ENCODE assay signal across 17 cellular contexts in genomic region chr1:19313961-19314882, GRCh38. TPM values are rescaled to one million over a fixed set of nuclear protein-coding genes. Genes with fewer than 3 reads are reported as not detected.
DNase-seq lines count a peak whose midpoint lies in the region; ATAC-seq, FAIRE-seq and TF ChIP-seq lines count a peak whose summit lies in the region.
"Had no signal": no experiment of that assay in that cellular context is flagged by ENCODE, and none has a peak within 500 bp of the region (broad histone marks: within the 10 kb centered on the region; RNA-seq: fewer than 3 reads in every experiment).

No MANE protein-coding gene starts in this region.

- intact Hi-C loops in CD4-positive, alpha-beta T cell (cut with DNase I, micrococcal nuclease) = loop anchor here in 1 of 2 experiments (2.0 to 5.0 kb wide), 2 partner anchors 103 to 173 kb away; partner anchors contain the start of genes CAPZB and UBR4
- intact Hi-C loops in GM12878 (cut with micrococcal nuclease; ENCODE audit: unreplicated experiment) = loop anchor here (5.0 to 10.0 kb wide), 3 partner anchors 62 to 341 kb away; partner anchors contain the start of genes CAPZB, EMC1 and MRTO4
- intact Hi-C loops in CD8-positive, alpha-beta T cell (cut with DNase I, micrococcal nuclease) = loop anchor here (2.0 to 10.0 kb wide), 2 partner anchors 75 to 99 kb away; partner anchors contain the start of gene UBR4 (in 1 of the 2)

- H3K4me2 ChIP-seq in GM12878 (ENCODE audit: control insufficient read depth, insufficient read depth) = peak overlapping the region; percentile 89

- H3K27ac ChIP-seq in CD4-positive, alpha-beta T cell (ENCODE audit: low read depth, low read length) = no peak overlapping the region
- peak overlapping the region; percentile 80 for H3K27ac ChIP-seq in GM12878 (ENCODE audit: control insufficient read depth, insufficient read depth)
- no peak overlapping the region for H3K27ac ChIP-seq in CD8-positive, alpha-beta T cell (ENCODE audit: low read depth, low read length)
- H3K27ac ChIP-seq: right lobe of liver, SJCRH30 had no signal

- no peak for FAIRE-seq in GM12878 (lab: Jason Lieb, UNC)
- FAIRE-seq: HTR-8/SVneo had no signal

- TF ChIP-seq POLR2A in GM12878 (IDR thresholded peaks at IDR 0.05; ENCODE audit: low read depth, low read length) = no peak

- peak overlapping the region; percentile 83; the same call in 1 of the 2 replicates for H3K4me3 ChIP-seq in GM12878
- no peak overlapping the region for H3K4me3 ChIP-seq in CD8-positive, alpha-beta T cell (ENCODE audit: low read depth, low read length)
- no peak overlapping the region for H3K4me3 ChIP-seq in foreskin fibroblast (ENCODE audit: low read depth in 1 of 2, low read length in 2 of 2)
- H3K4me3 ChIP-seq: right lobe of liver had no signal

- no peak for TF ChIP-seq CTCF in CD4-positive, alpha-beta T cell (IDR thresholded peaks at IDR 0.05)
- TF ChIP-seq CTCF in GM12878 (IDR thresholded peaks at IDR 0.05 in 2 of 3, conservative IDR thresholded peaks at IDR 0.05 in 1 of 3; ENCODE audit: control insufficient read depth in 2 of 3, extremely low read depth in 1 of 3, insufficient read depth in 1 of 3, low read depth in 3 of 3, low read length in 3 of 3) = no peak
- no peak for TF ChIP-seq CTCF in neural crest cell (conservative IDR thresholded peaks at IDR 0.05)
- TF ChIP-seq CTCF in WTC11 (IDR thresholded peaks at IDR 0.05) = no peak
- no peak for TF ChIP-seq CTCF in CD8-positive, alpha-beta T cell (IDR thresholded peaks at IDR 0.05)
- TF ChIP-seq CTCF in foreskin fibroblast (IDR thresholded peaks at IDR 0.05; ENCODE audit: low read depth, low read length) = no peak

- TF ChIP-seq EP300 in GM12878 (IDR thresholded peaks at IDR 0.05; ENCODE audit: borderline replicate concordance in 1 of 2, control insufficient read depth in 1 of 2, low read depth in 2 of 2, low read length in 2 of 2) = no peak

- peaks cover 24% of the 10 kb centered on the region for H3K4me1 Mint-ChIP-seq in CD4-positive, alpha-beta T cell (ENCODE audit: low read depth)
- H3K4me1 Mint-ChIP-seq in IgD-negative memory B cell (peaks cover 37 to 55% (median 45%) of the 10 kb centered on the region in 3 donors), neural crest cell (peaks cover 33% of the 10 kb centered on the region), WTC11 (peaks cover 15% of the 10 kb centered on the region)
- H3K4me1 Mint-ChIP-seq in CD8-positive, alpha-beta T cell (ENCODE audit: low read depth) = peaks cover 40% of the 10 kb centered on the region

- POLR2A ChIA-PET in CD4-positive, alpha-beta T cell (lab: Charles Lee) = no interaction called here
- POLR2A ChIA-PET in GM12878 (lab: Charles Lee) (no interaction called here), WTC11 (lab: Charles Lee) (no interaction called here)
- POLR2A ChIA-PET in CD8-positive, alpha-beta T cell (lab: Charles Lee) = no interaction called here

- 5% methylated on average over 10 of the region's 10 CpGs for WGBS in GM12878 (ENCODE audit: insufficient coverage, insufficient replicate concordance, low lambda C conversion rate, missing lambda C conversion rate)

- RAD21 ChIA-PET in GM12878 (lab: Charles Lee; ENCODE audit: unreplicated experiment) = no interaction called here

- peaks cover 46% of the 10 kb centered on the region for H3K4me1 ChIP-seq in GM12878 (ENCODE audit: control insufficient read depth, insufficient read depth, low read length)
- H3K4me1 ChIP-seq in CD8-positive, alpha-beta T cell (ENCODE audit: insufficient read depth, low read length) = peaks cover 21% of the 10 kb centered on the region

- ATAC-seq in CD4-positive, alpha-beta T cell (ENCODE audit: poor library complexity) = no peak
- ATAC-seq in GM12878 (no peak), WTC11 (no peak)
- no peak for ATAC-seq in CD8-positive, alpha-beta T cell
- ATAC-seq: left lobe of liver; naive thymus-derived CD8-positive, alpha-beta T cell; right lobe of liver had no signal

- H3K36me3 Mint-ChIP-seq in CD4-positive, alpha-beta T cell (ENCODE audit: low read depth) = peaks cover 14% of the 10 kb centered on the region
- peaks cover 6% of the 10 kb centered on the region for H3K36me3 Mint-ChIP-seq in IgD-negative memory B cell
- peaks cover 7% of the 10 kb centered on the region for H3K36me3 Mint-ChIP-seq in neural crest cell (ENCODE audit: low read depth)
- peaks cover 13% of the 10 kb centered on the region for H3K36me3 Mint-ChIP-seq in WTC11
- H3K36me3 Mint-ChIP-seq in CD8-positive, alpha-beta T cell = peaks cover 17% of the 10 kb centered on the region
- H3K36me3 Mint-ChIP-seq: activated naive CD8-positive, alpha-beta T cell treated with anti-CD3 and anti-CD28 coated beads for 36 hours had no signal

- H3K9me3 Mint-ChIP-seq in CD4-positive, alpha-beta T cell = no peaks in the 10 kb centered on the region
- no peaks in the 10 kb centered on the region for H3K9me3 Mint-ChIP-seq in IgD-negative memory B cell
- H3K9me3 Mint-ChIP-seq in neural crest cell = no peaks in the 10 kb centered on the region
- no peaks in the 10 kb centered on the region for H3K9me3 Mint-ChIP-seq in WTC11
- H3K9me3 Mint-ChIP-seq in CD8-positive, alpha-beta T cell = no peaks in the 10 kb centered on the region
- H3K9me3 Mint-ChIP-seq: activated naive CD8-positive, alpha-beta T cell treated with anti-CD3 and anti-CD28 coated beads for 36 hours; naive thymus-derived CD8-positive, alpha-beta T cell had no signal

- H3K4me3 Mint-ChIP-seq in CD4-positive, alpha-beta T cell = peak overlapping the region; percentile 48
- H3K4me3 Mint-ChIP-seq in IgD-negative memory B cell (peak overlapping the region; percentile 12 to 93 (median 91)), neural crest cell (peak overlapping the region; percentile 15), WTC11 (no peak overlapping the region)
- no peak overlapping the region for H3K4me3 Mint-ChIP-seq in CD8-positive, alpha-beta T cell

- no peak overlapping the region for H3K9ac ChIP-seq in GM12878 (ENCODE audit: control insufficient read depth, insufficient read depth, low read length)

- no peak for DNase-seq in CD4-positive, alpha-beta T cell
- DNase-seq in GM12878 (ENCODE audit: low read depth, low spot score) = no peak
- no peak for DNase-seq in neural crest cell (ENCODE audit: low read depth, low spot score)
- no peak for DNase-seq in stimulated activated CD4-positive, alpha-beta T cell treated with anti-CD3 and anti-CD28 coated beads, Interleukin-4, amount 100 ng/mL, for 24 hours
- DNase-seq in WTC11 (ENCODE audit: low spot score) = no peak
- no peak for DNase-seq in CD8-positive, alpha-beta T cell
- no peak for DNase-seq in foreskin fibroblast
- DNase-seq: activated naive CD8-positive, alpha-beta T cell treated with anti-CD3 and anti-CD28 coated beads for 36 hours; NCI-H1417; NCI-H524; SJCRH30; stomach had no signal

- peaks cover 22% of the 10 kb centered on the region for H3K79me2 ChIP-seq in GM12878 (ENCODE audit: control insufficient read depth, insufficient read depth, low read length)

- no peak for TF ChIP-seq RAD21 in GM12878 (IDR thresholded peaks at IDR 0.05; ENCODE audit: insufficient read depth, low read depth, low read length)

- no peaks in the 10 kb centered on the region for H3K27me3 ChIP-seq in CD4-positive, alpha-beta T cell (ENCODE audit: control insufficient read depth, insufficient read depth, low read length)
- H3K27me3 ChIP-seq in GM12878 (replicated peaks in 1 of 2; ENCODE audit: control insufficient read depth in 2 of 2, insufficient read depth in 2 of 2, low read length in 1 of 2) = no peaks in the 10 kb centered on the region
- no peaks in the 10 kb centered on the region for H3K27me3 ChIP-seq in CD8-positive, alpha-beta T cell (ENCODE audit: insufficient read depth, low read length)
- H3K27me3 ChIP-seq: right lobe of liver, SJCRH30, stomach had no signal

- H3K27me3 Mint-ChIP-seq in CD4-positive, alpha-beta T cell = no peaks in the 10 kb centered on the region
- no peaks in the 10 kb centered on the region for H3K27me3 Mint-ChIP-seq in IgD-negative memory B cell
- H3K27me3 Mint-ChIP-seq in neural crest cell (ENCODE audit: low read depth) = no peaks in the 10 kb centered on the region
- H3K27me3 Mint-ChIP-seq in WTC11 (ENCODE audit: low read depth) = peaks cover 6% of the 10 kb centered on the region
- no peaks in the 10 kb centered on the region for H3K27me3 Mint-ChIP-seq in CD8-positive, alpha-beta T cell (ENCODE audit: low read depth)
- H3K27me3 Mint-ChIP-seq: activated naive CD8-positive, alpha-beta T cell treated with anti-CD3 and anti-CD28 coated beads for 36 hours; naive thymus-derived CD8-positive, alpha-beta T cell had no signal

- no TSS peak for BruUV-seq in GM12878 (replicated peaks; lab: Mats Ljungman, UMichigan)

- no peak overlapping the region for H2AFZ ChIP-seq in GM12878 (ENCODE audit: control insufficient read depth, low read depth, low read length)

- peak overlapping the region; percentile 32 for H3K27ac Mint-ChIP-seq in CD4-positive, alpha-beta T cell
- peak overlapping the region; percentile 94 to 98 (median 96) for H3K27ac Mint-ChIP-seq in IgD-negative memory B cell
- no peak overlapping the region for H3K27ac Mint-ChIP-seq in neural crest cell (ENCODE audit: unreplicated experiment)
- H3K27ac Mint-ChIP-seq in WTC11 = no peak overlapping the region
- no peak overlapping the region for H3K27ac Mint-ChIP-seq in CD8-positive, alpha-beta T cell

- CTCF ChIA-PET in CD4-positive, alpha-beta T cell (lab: Charles Lee) = no interaction called here
- CTCF ChIA-PET in GM12878 (lab: Yijun Ruan, JAX) (interaction anchor here (0.6 to 1.2 kb wide), 3 partner anchors 78 to 277 kb away, joined by 3 to 5 read pairs (median 3); no protein-coding TSS in a partner anchor), WTC11 (lab: Charles Lee) (interaction anchor here (1.5 kb wide), 1 partner anchor 45 kb away, joined by 3 read pairs; no protein-coding TSS in a partner anchor)
- CTCF ChIA-PET in CD8-positive, alpha-beta T cell (lab: Charles Lee) = no interaction called here

- no peaks in the 10 kb centered on the region for H3K9me3 ChIP-seq in CD4-positive, alpha-beta T cell (ENCODE audit: control insufficient read depth, low read length)
- no peaks in the 10 kb centered on the region for H3K9me3 ChIP-seq in GM12878 (replicated peaks; ENCODE audit: control insufficient read depth, insufficient read depth, low read length)
- no peaks in the 10 kb centered on the region for H3K9me3 ChIP-seq in CD8-positive, alpha-beta T cell (ENCODE audit: low read length)
- H3K9me3 ChIP-seq: right lobe of liver, SJCRH30, stomach had no signal

- H4K20me1 ChIP-seq in GM12878 (ENCODE audit: control insufficient read depth, insufficient read depth) = no peaks in the 10 kb centered on the region; the same call in 1 of the 2 replicates

- in situ Hi-C loops in GM12878 (cut with MboI) = no loop called here

- no peaks in the 10 kb centered on the region for H3K36me3 ChIP-seq in GM12878 (ENCODE audit: control insufficient read depth in 2 of 2, insufficient read depth in 2 of 2, low read length in 1 of 2)
- H3K36me3 ChIP-seq in CD8-positive, alpha-beta T cell (ENCODE audit: insufficient read depth, low read length) = no peaks in the 10 kb centered on the region

- SMC1A ChIA-PET in GM12878 (lab: Charles Lee; ENCODE audit: uncharacterized antibody, unreplicated experiment) = interaction anchor here (0.6 to 1.2 kb wide), 2 partner anchors 9 to 105 kb away, joined by 3 read pairs; no protein-coding TSS in a partner anchor

RNA-seq across cellular contexts. Expression of gene SLC66A1, which starts 2.1 kb away (rescaled TPM):
- total RNA-seq in CD4-positive, alpha-beta T cell = 1 to 10 TPM; 2.3 to 3.7 TPM
- 12.7 TPM for polyA plus RNA-seq in IgD-negative memory B cell
- total RNA-seq in GM12878 (2013; cell fraction: nucleolus; rRNA removed) = 17.7 and 21.0 TPM in 2 replicates
- 15.3 and 19.7 TPM in 2 replicates for total RNA-seq in GM12878 (2014; rRNA removed)
- total RNA-seq in GM12878 (2014; rRNA removed; fragmentation: Illumina TruSeq; extraction: Trizol) = 7.8 and 8.2 TPM in 2 replicates
- total RNA-seq in GM12878 (2021) = 15.3 and 15.5 TPM in 2 replicates
- 2.2 TPM for polyA plus RNA-seq in GM12878 (2011; ENCODE audit: low read depth)
- 4.0 and 8.2 TPM in 2 replicates for polyA plus RNA-seq in GM12878 (2011; rRNA removed)
- polyA plus RNA-seq in GM12878 (2011; cell fraction: cytosol; rRNA removed) = 13.8 and 19.2 TPM in 2 replicates
- polyA plus RNA-seq in GM12878 (2011; cell fraction: nucleus; rRNA removed) = 12.3 and 14.7 TPM in 2 replicates
- 7.1 and 8.7 TPM in 2 replicates for polyA plus RNA-seq in GM12878 (2012)
- polyA plus RNA-seq in GM12878 (2014; fragmentation: Illumina TruSeq; extraction: Trizol) = 3.4 and 7.3 TPM in 2 replicates
- 1 to 10 TPM in 1 of 2 experiments, under 1 TPM in 1; 0.58 to 1.8 TPM for polyA plus RNA-seq in GM12878 (2014; fragmentation: Nextera tagmentation; extraction: Ambion mirVana)
- 21.4 and 22.0 TPM in 2 replicates for polyA plus RNA-seq in GM12878 (2014; rRNA removed)
- polyA plus RNA-seq in GM12878 (2016; fragmentation: Nextera tagmentation; extraction: Ambion mirVana) = 10 to 100 TPM; 12.1 to 12.8 TPM
- 6.9 and 11.3 TPM in 2 replicates for polyA minus RNA-seq in GM12878 (2011; rRNA and poly(A)+ RNA removed)
- 2.8 and 3.6 TPM in 2 replicates for polyA minus RNA-seq in GM12878 (2011; cell fraction: cytosol; rRNA and poly(A)+ RNA removed)
- 6.5 and 12.4 TPM in 2 replicates for polyA minus RNA-seq in GM12878 (2011; cell fraction: nucleus; rRNA and poly(A)+ RNA removed)
- 27.4 and 32.3 TPM in 2 replicates for total RNA-seq in neural crest cell
- total RNA-seq in WTC11 (2021) = 12.8 to 14.2 TPM (median 14.1 TPM) in 3 replicates
- total RNA-seq in CD8-positive, alpha-beta T cell = 1 to 10 TPM; 1.3 to 2.1 TPM

RNA-seq across cellular contexts. Expression of gene AKR7A2, which starts 2.3 kb away (rescaled TPM):
- 10 to 100 TPM; 11.1 to 11.8 TPM for total RNA-seq in CD4-positive, alpha-beta T cell
- polyA plus RNA-seq in IgD-negative memory B cell = 87.9 TPM
- total RNA-seq in GM12878 (2013; cell fraction: nucleolus; rRNA removed) = 18.7 and 23.4 TPM in 2 replicates
- total RNA-seq in GM12878 (2014; rRNA removed) = 56.2 and 62.2 TPM in 2 replicates
- total RNA-seq in GM12878 (2014; rRNA removed; fragmentation: Illumina TruSeq; extraction: Trizol) = 34.8 and 38.1 TPM in 2 replicates
- 58.0 and 61.2 TPM in 2 replicates for total RNA-seq in GM12878 (2021)
- 16.0 TPM for polyA plus RNA-seq in GM12878 (2011; ENCODE audit: low read depth)
- 25.2 and 37.3 TPM in 2 replicates for polyA plus RNA-seq in GM12878 (2011; rRNA removed)
- polyA plus RNA-seq in GM12878 (2011; cell fraction: cytosol; rRNA removed) = 55.9 and 62.9 TPM in 2 replicates
- polyA plus RNA-seq in GM12878 (2011; cell fraction: nucleus; rRNA removed) = 31.0 and 31.3 TPM in 2 replicates
- 27.4 and 42.6 TPM in 2 replicates for polyA plus RNA-seq in GM12878 (2012)
- polyA plus RNA-seq in GM12878 (2014; fragmentation: Illumina TruSeq; extraction: Trizol) = 12.1 and 27.8 TPM in 2 replicates
- 1 to 10 TPM; 1.3 to 9.8 TPM for polyA plus RNA-seq in GM12878 (2014; fragmentation: Nextera tagmentation; extraction: Ambion mirVana)
- polyA plus RNA-seq in GM12878 (2014; rRNA removed) = 68.7 and 70.2 TPM in 2 replicates
- polyA plus RNA-seq in GM12878 (2016; fragmentation: Nextera tagmentation; extraction: Ambion mirVana) = 100 to 1,000 TPM; 104 to 114 TPM
- 14.8 and 28.4 TPM in 2 replicates for polyA minus RNA-seq in GM12878 (2011; rRNA and poly(A)+ RNA removed)
- polyA minus RNA-seq in GM12878 (2011; cell fraction: cytosol; rRNA and poly(A)+ RNA removed) = 12.7 and 13.4 TPM in 2 replicates
- polyA minus RNA-seq in GM12878 (2011; cell fraction: nucleus; rRNA and poly(A)+ RNA removed) = 7.3 and 11.5 TPM in 2 replicates
- total RNA-seq in neural crest cell = 70.4 and 75.7 TPM in 2 replicates
- total RNA-seq in WTC11 (2021) = 43.4 to 51.6 TPM (median 50.6 TPM) in 3 replicates
- total RNA-seq in CD8-positive, alpha-beta T cell = 1 to 10 TPM; 7.9 to 8.1 TPM

RNA-seq across cellular contexts. Expression of gene AKR7A3, which starts 25.7 kb away (rescaled TPM):
- total RNA-seq in CD4-positive, alpha-beta T cell = 1 to 10 TPM in 1 of 2 experiments, under 1 TPM in 1; 0.84 to 1.4 TPM
- 0.20 TPM for polyA plus RNA-seq in IgD-negative memory B cell
- 2.2 TPM in 2 replicates for total RNA-seq in GM12878 (2013; cell fraction: nucleolus; rRNA removed)
- total RNA-seq in GM12878 (2014; rRNA removed) = 0.22 and 0.73 TPM in 2 replicates
- 0.22 and 0.23 TPM in 2 replicates for total RNA-seq in GM12878 (2014; rRNA removed; fragmentation: Illumina TruSeq; extraction: Trizol)
- total RNA-seq in GM12878 (2021) = 0.88 and 1.1 TPM in 2 replicates
- 0.20 TPM for polyA plus RNA-seq in GM12878 (2011; ENCODE audit: low read depth)
- polyA plus RNA-seq in GM12878 (2011; rRNA removed) = 0.07 and 0.10 TPM in 2 replicates
- polyA plus RNA-seq in GM12878 (2011; cell fraction: cytosol; rRNA removed) = 0.09 and 0.13 TPM in 2 replicates
- polyA plus RNA-seq in GM12878 (2011; cell fraction: nucleus; rRNA removed) = 0.76 and 1.3 TPM in 2 replicates
- polyA plus RNA-seq in GM12878 (2012) = 0.28 and 0.64 TPM in 2 replicates
- 0.12 TPM in 1 of 2 replicates, not detected in the other for polyA plus RNA-seq in GM12878 (2014; fragmentation: Illumina TruSeq; extraction: Trizol)
- polyA plus RNA-seq in GM12878 (2014; fragmentation: Nextera tagmentation; extraction: Ambion mirVana) = not detected
- polyA plus RNA-seq in GM12878 (2014; rRNA removed) = 0.85 and 1.1 TPM in 2 replicates
- polyA plus RNA-seq in GM12878 (2016; fragmentation: Nextera tagmentation; extraction: Ambion mirVana) = under 1 TPM; 0.23 to 0.28 TPM
- polyA minus RNA-seq in GM12878 (2011; rRNA and poly(A)+ RNA removed) = 0.21 TPM in 1 of 2 replicates, not detected in the other
- polyA minus RNA-seq in GM12878 (2011; cell fraction: cytosol; rRNA and poly(A)+ RNA removed) = not detected in 2 replicates
- 0.24 and 0.38 TPM in 2 replicates for polyA minus RNA-seq in GM12878 (2011; cell fraction: nucleus; rRNA and poly(A)+ RNA removed)
- 2.0 and 2.1 TPM in 2 replicates for total RNA-seq in neural crest cell
- total RNA-seq in WTC11 (2021) = 1.3 to 1.5 TPM (median 1.5 TPM) in 3 replicates
- 1 to 10 TPM; 1.2 to 1.6 TPM for total RNA-seq in CD8-positive, alpha-beta T cell

Comparison
In these comparisons a context has a peak if more than half of its experiments do, and no peak if none do; other contexts are left out.
1. H3K27ac Mint-ChIP-seq: peak in CD4-positive, alpha-beta T cell (single experiment) and IgD-negative memory B cell (3 of 3); none in neural crest cell (single experiment), WTC11 (single experiment) and CD8-positive, alpha-beta T cell (single experiment).
2. H3K4me3 Mint-ChIP-seq: peak in CD4-positive, alpha-beta T cell (single experiment), IgD-negative memory B cell (4 of 4) and neural crest cell (single experiment); none in WTC11 (single experiment) and CD8-positive, alpha-beta T cell (single experiment).
3. CTCF ChIA-PET loops: an anchor here in GM12878 (0.6 to 1.2 kb wide) and WTC11 (1.5 kb wide); none called in CD4-positive, alpha-beta T cell and CD8-positive, alpha-beta T cell.